In the genomic region with DNA sequence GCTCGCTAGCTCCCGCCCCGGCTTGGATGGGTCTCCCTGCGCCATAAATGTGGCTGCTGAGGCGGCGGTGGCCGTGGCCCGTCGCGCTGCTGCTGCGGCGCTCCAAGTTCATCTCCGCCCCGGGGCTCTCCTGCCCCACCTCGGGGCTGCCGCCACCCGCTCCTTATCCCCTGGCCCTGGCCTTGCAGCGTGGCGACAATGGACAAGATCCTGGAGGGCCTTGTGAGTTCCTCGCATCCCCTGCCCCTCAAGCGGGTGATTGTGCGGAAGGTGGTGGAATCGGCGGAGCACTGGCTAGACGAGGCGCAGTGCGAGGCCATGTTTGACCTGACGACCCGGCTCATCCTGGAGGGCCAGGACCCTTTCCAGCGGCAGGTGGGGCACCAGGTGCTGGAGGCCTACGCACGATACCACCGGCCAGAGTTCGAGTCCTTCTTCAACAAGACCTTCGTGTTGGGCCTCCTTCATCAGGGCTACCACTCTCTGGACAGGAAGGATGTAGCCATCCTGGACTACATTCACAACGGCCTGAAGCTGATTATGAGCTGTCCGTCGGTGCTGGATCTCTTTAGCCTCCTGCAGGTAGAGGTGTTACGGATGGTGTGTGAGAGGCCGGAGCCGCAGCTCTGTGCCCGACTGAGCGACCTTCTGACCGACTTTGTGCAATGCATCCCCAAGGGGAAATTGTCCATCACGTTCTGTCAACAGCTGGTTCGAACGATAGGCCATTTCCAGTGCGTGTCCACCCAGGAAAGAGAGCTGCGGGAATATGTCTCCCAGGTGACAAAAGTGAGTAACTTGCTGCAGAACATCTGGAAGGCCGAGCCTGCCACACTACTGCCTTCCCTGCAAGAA, we compare ENCODE assay signal across 8 cellular contexts. TPM values are rescaled to one million over a fixed set of nuclear protein-coding genes. Genes with fewer than 3 reads are reported as not detected.
DNase-seq lines count a peak whose midpoint lies in the region; ATAC-seq, FAIRE-seq and TF ChIP-seq lines count a peak whose summit lies in the region.

No MANE protein-coding gene starts in this region.

- peak in 3 of 5 donors; percentile 1 to 17 (median 7) for DNase-seq in T-helper 1 cell
- peak; percentile 46 for DNase-seq in endothelial cell of umbilical vein (ENCODE audit: low read depth, low spot score)
- no peak for DNase-seq in pons (ENCODE audit: low spot score)
- no peak for DNase-seq in NOMO-1 (lab: John Stamatoyannopoulos, UW; ENCODE audit: unreplicated experiment in 2 of 2)

- peak overlapping the region; percentile 64 to 80 (median 69) for H3K4me3 ChIP-seq in endothelial cell of umbilical vein (replicated peaks in 1 of 3; ENCODE audit: insufficient read depth in 1 of 3, low read depth in 1 of 3, low read length in 3 of 3)
- H3K4me3 ChIP-seq in muscle layer of colon (ENCODE audit: low read depth in 1 of 2, low read length in 2 of 2) = peak overlapping the region; percentile 89 to 97

- ATAC-seq in GM19023 (IDR thresholded peaks at IDR 0.05; ENCODE audit: unreplicated experiment) = peak; percentile 31
- peak; percentile 16 for ATAC-seq in HG03108 (IDR thresholded peaks at IDR 0.05; ENCODE audit: unreplicated experiment)

- H4K20me1 ChIP-seq in endothelial cell of umbilical vein (replicated peaks; ENCODE audit: control insufficient read depth, extremely low read depth, insufficient read depth, low read length) = no peaks in the 10 kb centered on the region

- H3K79me2 ChIP-seq in endothelial cell of umbilical vein (ENCODE audit: control insufficient read depth, insufficient read depth, low read length) = peaks cover 54% of the 10 kb centered on the region

- H3K36me3 ChIP-seq in endothelial cell of umbilical vein (ENCODE audit: control insufficient read depth in 2 of 2, extremely low read depth in 1 of 2, insufficient read depth in 2 of 2, low read length in 2 of 2) (peaks cover 0 to 6% of the 10 kb centered on the region in 2 experiments), muscle layer of colon (ENCODE audit: insufficient read depth, low read length) (peaks cover 13% of the 10 kb centered on the region)

- H3K4me1 ChIP-seq in endothelial cell of umbilical vein (ENCODE audit: control insufficient read depth, extremely low read depth, insufficient read depth, low read length) = peaks cover 36% of the 10 kb centered on the region
- H3K4me1 ChIP-seq in muscle layer of colon (ENCODE audit: insufficient read depth, low read length) = peaks cover 35% of the 10 kb centered on the region

- H3K27ac ChIP-seq in C4-2B (peak overlapping the region; percentile 97), endothelial cell of umbilical vein (ENCODE audit: insufficient read depth, low read depth, low read length) (peak overlapping the region; percentile 62), muscle layer of colon (ENCODE audit: low read depth, low read length) (peak overlapping the region; percentile 93)

- H3K27me3 ChIP-seq in endothelial cell of umbilical vein (ENCODE audit: control insufficient read depth in 2 of 2, insufficient read depth in 2 of 2, low read length in 2 of 2) (no peaks in the 10 kb centered on the region), muscle layer of colon (ENCODE audit: control insufficient read depth in 1 of 2, insufficient read depth in 2 of 2, low read length in 2 of 2) (no peaks in the 10 kb centered on the region)

- no peaks in the 10 kb centered on the region for H3K9me1 ChIP-seq in endothelial cell of umbilical vein (replicated peaks; ENCODE audit: control insufficient read depth, extremely low read depth, insufficient read depth, low read length)

- H2AFZ ChIP-seq in endothelial cell of umbilical vein (ENCODE audit: low read depth, low read length) = peak overlapping the region; percentile 3

- CTCF ChIA-PET in endothelial cell of umbilical vein (lab: Charles Lee) = interaction anchor here (0.6 to 1.2 kb wide), 2 partner anchors 152 to 200 kb away, joined by 3 read pairs; a partner anchor contains a TSS

- POLR2A ChIA-PET in endothelial cell of umbilical vein (lab: Charles Lee) = no interaction called here

- peak overlapping the region; percentile 95 for H3K4me2 ChIP-seq in endothelial cell of umbilical vein (ENCODE audit: insufficient read depth, low read length)

- H3K9ac ChIP-seq in endothelial cell of umbilical vein (replicated peaks; ENCODE audit: extremely low read depth, insufficient read depth, low read length) (peak overlapping the region; percentile 74), muscle layer of colon (ENCODE audit: low read length) (peak overlapping the region; percentile 74)

- TF ChIP-seq CTCF in C4-2B (conservative IDR thresholded peaks at IDR 0.05) (no peak), endothelial cell of umbilical vein (IDR thresholded peaks at IDR 0.05; ENCODE audit: extremely low read depth in 1 of 2, insufficient read depth in 1 of 2, low read depth in 1 of 2, low read length in 2 of 2) (no peak)

- intact Hi-C loops in endothelial cell of umbilical vein (cut with micrococcal nuclease) = loop anchor here (1.0 to 10.0 kb wide), 5 partner anchors 328 to 1831 kb away; a partner anchor contains a TSS

- dilution Hi-C loops in endothelial cell of umbilical vein (cut with MboI; ENCODE audit: extremely low pct_ligation_motif_present, low sequenced_read_pairs) = no loop called here

- TF ChIP-seq POLR2A in endothelial cell of umbilical vein (IDR thresholded peaks at IDR 0.05; ENCODE audit: low read depth, low read length) = no peak

- peak; percentile 28 for FAIRE-seq in endothelial cell of umbilical vein (lab: Jason Lieb, UNC)

- H3K9me3 ChIP-seq in endothelial cell of umbilical vein (replicated peaks; ENCODE audit: control insufficient read depth, insufficient read depth, low read length) (no peaks in the 10 kb centered on the region), muscle layer of colon (ENCODE audit: low read length) (no peaks in the 10 kb centered on the region)

- no TSS peak for BruUV-seq in endothelial cell of umbilical vein (replicated peaks; lab: Mats Ljungman, UMichigan)

TF ChIP-seq in endothelial cell of umbilical vein, 7 proteins besides CTCF, POLR2A, EP300 and RAD21:
- TF ChIP-seq EZH2 (IDR thresholded peaks at IDR 0.05; ENCODE audit: borderline replicate concordance, low read depth, low read length, severe bottlenecking) (no peak), FOS (IDR thresholded peaks at IDR 0.05; ENCODE audit: borderline replicate concordance, insufficient read depth, low read length) (no peak), JUN (IDR thresholded peaks at IDR 0.05; ENCODE audit: borderline replicate concordance, insufficient read depth, insufficient read length, low read depth) (no peak), MYC (IDR thresholded peaks at IDR 0.05; ENCODE audit: low read depth, low read length) (no peak), GATA2 (IDR thresholded peaks at IDR 0.05; ENCODE audit: insufficient read depth, insufficient read length, low read depth, low read length) (no peak), POLR2AphosphoS5 (IDR thresholded peaks at IDR 0.05; ENCODE audit: insufficient read depth, low read depth, low read length) (no peak)

RNA-seq across cellular contexts. Expression of a gene that starts 0.8 kb away (rescaled TPM):
- total RNA-seq in endothelial cell of umbilical vein = 17.0 and 18.1 TPM in 2 replicates
- 6.7 and 7.5 TPM in 2 replicates for polyA plus RNA-seq in endothelial cell of umbilical vein
- polyA plus RNA-seq in endothelial cell of umbilical vein (2011; cell fraction: cytosol; rRNA removed) = 7.3 and 7.7 TPM in 2 replicates
- 8.1 and 8.3 TPM in 2 replicates for polyA plus RNA-seq in endothelial cell of umbilical vein (2011; cell fraction: nucleus; rRNA removed)
- polyA plus RNA-seq in endothelial cell of umbilical vein (2012) = 8.2 and 11.7 TPM in 2 replicates
- 34.8 and 36.2 TPM in 2 replicates for polyA minus RNA-seq in endothelial cell of umbilical vein
- 19.0 TPM for polyA minus RNA-seq in endothelial cell of umbilical vein (2011; cell fraction: cytosol; rRNA and poly(A)+ RNA removed)
- polyA minus RNA-seq in endothelial cell of umbilical vein (2011; cell fraction: nucleus; rRNA and poly(A)+ RNA removed) = 29.5 and 32.7 TPM in 2 replicates

Comparison
In these comparisons a context has a peak if more than half of its experiments do, and no peak if none do; other contexts are left out.
1. DNase-seq: peak in T-helper 1 cell (3 of 5) and endothelial cell of umbilical vein (single experiment); none in pons (single experiment) and NOMO-1 (0 of 2).
2. Peak in every context shown above with its lines, with median percentiles within 50 percentile points of each other: H3K27ac ChIP-seq.